In the genomic region with DNA sequence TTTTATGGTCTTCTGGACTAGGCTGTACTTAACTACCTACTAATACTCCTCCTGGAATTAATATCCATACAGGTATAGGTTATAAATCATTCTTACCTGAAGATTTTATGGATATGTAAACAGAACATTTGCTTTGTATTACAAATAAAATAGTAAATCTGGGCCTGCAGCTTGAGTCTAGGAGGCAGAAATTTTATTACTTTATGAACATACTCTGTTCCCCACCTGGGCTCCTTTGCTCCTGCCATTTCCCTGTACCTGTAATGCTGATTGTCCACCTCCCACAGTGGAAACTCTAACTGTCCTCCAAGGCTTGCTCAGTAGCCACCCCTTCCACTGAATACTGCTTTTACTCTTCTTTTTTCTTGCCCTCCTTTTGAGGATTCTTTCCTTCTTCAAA, we compare ENCODE assay signal across 19 cellular contexts.
"Had no signal": no experiment of that assay in that cellular context is flagged by ENCODE, and none has a peak within 500 bp of the region (broad histone marks: within the 10 kb centered on the region; RNA-seq: fewer than 3 reads in every experiment).

No MANE protein-coding gene starts in this region.

- ATAC-seq: activated CD8-positive, alpha-beta T cell treated with anti-CD3 and anti-CD28 coated beads for 36 hours; activated T-cell treated with anti-CD3 and anti-CD28 coated beads, Interleukin-2, amount 50 U/mL, for 4 hours; left lobe of liver; right lobe of liver; stimulated activated naive CD8-positive, alpha-beta T cell treated with anti-CD3 and anti-CD28 coated beads, Interleukin-15, Interleukin-2, amounts not matched to agents 100 U/mL and 50 U/mL, for 24 hours; upper lobe of right lung had no signal

- DNase-seq: activated B cell treated with CpG ODN at 0.5 μM for 24 hours; activated CD4-positive, alpha-beta T cell treated with anti-CD3 and anti-CD28 coated beads for 48 hours; activated CD8-positive, alpha-beta T cell treated with anti-CD3 and anti-CD28 coated beads for 36 hours; activated effector memory CD4-positive, alpha-beta T cell treated with Interleukin-2 at 50 U/mL for 16 hours; activated naive CD4-positive, alpha-beta T cell treated with anti-CD3 and anti-CD28 coated beads, Interleukin-2, amount 50 U/mL, for 16 hours; activated T-cell treated with anti-CD3 and anti-CD28 coated beads, Interleukin-2, amount 50 U/mL, for 4 hours; dorsolateral prefrontal cortex; endodermal cell; erythroblast; mammary epithelial cell; occipital lobe; right lobe of liver; stimulated activated naive CD8-positive, alpha-beta T cell treated with anti-CD3 and anti-CD28 coated beads, Interleukin-15, Interleukin-2, amounts not matched to agents 100 U/mL and 50 U/mL, for 24 hours; upper lobe of right lung had no signal

- H3K27me3 ChIP-seq: cardiac muscle cell, dorsolateral prefrontal cortex, right lobe of liver, suprapubic skin, upper lobe of right lung had no signal

- H3K4me3 Mint-ChIP-seq: activated B cell treated with CpG ODN at 0.5 μM for 24 hours; activated CD8-positive, alpha-beta T cell treated with anti-CD3 and anti-CD28 coated beads for 36 hours; activated T-cell treated with anti-CD3 and anti-CD28 coated beads, Interleukin-2, amount 50 U/mL, for 4 hours; endodermal cell; nephron had no signal

- H3K4me3 ChIP-seq: cardiac muscle cell, dorsolateral prefrontal cortex, prostate gland, right lobe of liver, suprapubic skin, upper lobe of right lung had no signal

- H3K4me1 ChIP-seq: prostate gland, right lobe of liver had no signal

- H3K27ac Mint-ChIP-seq: activated B cell treated with CpG ODN at 0.5 μM for 24 hours; activated CD8-positive, alpha-beta T cell treated with anti-CD3 and anti-CD28 coated beads for 36 hours; endodermal cell; nephron had no signal

- H3K9me3 Mint-ChIP-seq: activated B cell treated with CpG ODN at 0.5 μM for 24 hours; activated CD8-positive, alpha-beta T cell treated with anti-CD3 and anti-CD28 coated beads for 36 hours; activated T-cell treated with anti-CD3 and anti-CD28 coated beads, Interleukin-2, amount 50 U/mL, for 4 hours; endodermal cell; nephron had no signal

- H3K36me3 ChIP-seq: cardiac muscle cell, prostate gland, right lobe of liver, suprapubic skin, upper lobe of right lung had no signal

- H3K27ac ChIP-seq: cardiac muscle cell, prostate gland, right lobe of liver, suprapubic skin, upper lobe of right lung had no signal

- H3K9me3 ChIP-seq: prostate gland, right lobe of liver, suprapubic skin, upper lobe of right lung had no signal
